28 cellular contexts compared by ENCODE assay signal in the genomic region with DNA sequence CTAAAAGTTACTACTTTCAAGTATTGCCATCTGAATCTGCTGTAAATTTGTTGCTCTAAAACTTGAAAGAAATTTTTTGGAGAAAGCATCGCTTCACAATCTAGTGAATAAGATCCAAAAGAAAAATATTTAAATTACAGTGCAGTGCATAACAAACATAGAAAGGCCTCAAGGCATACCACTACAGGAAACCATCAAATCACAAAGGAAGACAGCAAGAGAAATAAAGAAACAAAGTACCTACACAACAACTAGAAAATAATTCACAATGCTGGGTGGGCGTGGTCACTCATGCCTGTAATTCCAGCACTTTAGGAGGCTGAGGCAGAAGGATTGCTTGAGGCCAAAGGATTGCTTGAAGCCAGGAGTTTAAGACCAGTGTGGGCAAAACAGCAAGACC.
"Had no signal": no experiment of that assay in that cellular context is flagged by ENCODE, and none has a peak within 500 bp of the region (broad histone marks: within the 10 kb centered on the region; RNA-seq: fewer than 3 reads in every experiment).

No MANE protein-coding gene starts in this region.

- H3K4me1 Mint-ChIP-seq: nephron; neural progenitor cell; stimulated activated effector memory CD8-positive, alpha-beta T cell treated with anti-CD3 and anti-CD28 coated beads, Interleukin-12 subunit alpha, Interleukin-12 subunit beta, amount 100 ng/mL, for 72 hours; stimulated activated naive B cell treated with anti-CD40 and anti-IgM and Interleukin-4, amounts not matched to agents 10 μg/mL and 1 μg/mL and 100 μg/mL, for 72 hours had no signal

- H3K9me3 ChIP-seq: ovary, psoas muscle, sigmoid colon, stomach, thoracic aorta, thyroid gland, upper lobe of right lung had no signal

- H3K79me2 ChIP-seq: parathyroid adenoma had no signal

- H3K27me3 ChIP-seq: neural progenitor cell, ovary, right lobe of liver, sigmoid colon, stomach, thyroid gland, tibial nerve, upper lobe of right lung, uterus had no signal

- H3K4me2 ChIP-seq: neural progenitor cell had no signal

- H2AFZ ChIP-seq: neural progenitor cell, parathyroid adenoma had no signal

- H3K4me3 Mint-ChIP-seq: natural killer cell; nephron; neural progenitor cell; stimulated activated effector memory CD8-positive, alpha-beta T cell treated with anti-CD3 and anti-CD28 coated beads, Interleukin-12 subunit alpha, Interleukin-12 subunit beta, amount 100 ng/mL, for 72 hours; stimulated activated naive B cell treated with anti-CD40 and anti-IgM and Interleukin-4, amounts not matched to agents 10 μg/mL and 1 μg/mL and 100 μg/mL, for 72 hours; stimulated activated naive CD8-positive, alpha-beta T cell treated with anti-CD3 and anti-CD28 coated beads, Interleukin-15, Interleukin-2, amounts not matched to agents 100 ng/mL and 50 ng/mL, for 24 hours; type B pancreatic cell had no signal

- H3K27ac Mint-ChIP-seq: natural killer cell; neural progenitor cell; progenitor cell of endocrine pancreas; stimulated activated effector memory CD8-positive, alpha-beta T cell treated with anti-CD3 and anti-CD28 coated beads, Interleukin-12 subunit alpha, Interleukin-12 subunit beta, amount 100 ng/mL, for 72 hours; stimulated activated naive B cell treated with anti-CD40 and anti-IgM and Interleukin-4, amounts not matched to agents 10 μg/mL and 1 μg/mL and 100 μg/mL, for 72 hours; stimulated activated naive CD8-positive, alpha-beta T cell treated with anti-CD3 and anti-CD28 coated beads, Interleukin-15, Interleukin-2, amounts not matched to agents 100 ng/mL and 50 ng/mL, for 24 hours; type B pancreatic cell had no signal

- DNase-seq: natural killer cell; occipital lobe; ovary; posterior cingulate gyrus; psoas muscle; right cardiac atrium; right lobe of liver; sigmoid colon; small intestine; stimulated activated CD4-positive, alpha-beta T cell treated with anti-CD3 and anti-CD28 coated beads, Interleukin-15, amount 100 ng/mL, for 24 hours; stimulated activated CD4-positive, alpha-beta T cell treated with anti-CD3 and anti-CD28 coated beads, Interleukin-2, amount 100 ng/mL, for 24 hours; stimulated activated CD4-positive, alpha-beta T cell treated with anti-CD3 and anti-CD28 coated beads, Interleukin-2, amount 100 ng/mL, for 48 hours; stimulated activated CD4-positive, alpha-beta T cell treated with anti-CD3 and anti-CD28 coated beads, Interleukin-4, amount 100 ng/mL, for 24 hours; stimulated activated naive B cell treated with anti-CD40 and anti-IgM and Interleukin-4, amounts not matched to agents 10 μg/mL and 1 μg/mL and 100 μg/mL, for 72 hours; stimulated activated naive CD4-positive, alpha-beta T cell treated with Interleukin-2 at 50 U/mL for 16 hours; stomach; thyroid gland; upper lobe of right lung; uterus had no signal

- H3K36me3 ChIP-seq: ovary, right lobe of liver, sigmoid colon, stomach, thoracic aorta, thyroid gland, tibial nerve, upper lobe of right lung had no signal

- H3K9me3 Mint-ChIP-seq: stimulated activated naive CD8-positive, alpha-beta T cell treated with anti-CD3 and anti-CD28 coated beads, Interleukin-15, Interleukin-2, amounts not matched to agents 100 ng/mL and 50 ng/mL, for 24 hours; type B pancreatic cell had no signal

- H3K4me3 ChIP-seq: neural progenitor cell, ovary, psoas muscle, right lobe of liver, sigmoid colon, stomach, thoracic aorta, thyroid gland, tibial nerve, upper lobe of right lung, uterus had no signal

- H3K27me3 Mint-ChIP-seq: progenitor cell of endocrine pancreas; stimulated activated naive B cell treated with anti-CD40 and anti-IgM and Interleukin-4, amounts not matched to agents 10 μg/mL and 1 μg/mL and 100 μg/mL, for 72 hours; stimulated activated naive CD8-positive, alpha-beta T cell treated with anti-CD3 and anti-CD28 coated beads, Interleukin-15, Interleukin-2, amounts not matched to agents 100 ng/mL and 50 ng/mL, for 24 hours; type B pancreatic cell had no signal

- H3K27ac ChIP-seq: neural progenitor cell, ovary, parathyroid adenoma, psoas muscle, right lobe of liver, sigmoid colon, stomach, thoracic aorta, thyroid gland, tibial nerve, upper lobe of right lung, uterus had no signal

- H3K4me1 ChIP-seq: neural progenitor cell, parathyroid adenoma, psoas muscle, right lobe of liver, sigmoid colon, stomach, thyroid gland, tibial nerve, upper lobe of right lung, uterus had no signal

- ATAC-seq: natural killer cell; psoas muscle; right cardiac atrium; right lobe of liver; stimulated activated effector memory CD8-positive, alpha-beta T cell treated with anti-CD3 and anti-CD28 coated beads, Interleukin-12 subunit alpha, Interleukin-12 subunit beta, amount 100 ng/mL, for 72 hours; stimulated activated naive B cell treated with anti-CD40 and anti-IgM and Interleukin-4, amounts not matched to agents 10 μg/mL and 1 μg/mL and 100 μg/mL, for 72 hours; upper lobe of right lung had no signal
